7 cellular contexts compared by ENCODE assay signal in the genomic region with DNA sequence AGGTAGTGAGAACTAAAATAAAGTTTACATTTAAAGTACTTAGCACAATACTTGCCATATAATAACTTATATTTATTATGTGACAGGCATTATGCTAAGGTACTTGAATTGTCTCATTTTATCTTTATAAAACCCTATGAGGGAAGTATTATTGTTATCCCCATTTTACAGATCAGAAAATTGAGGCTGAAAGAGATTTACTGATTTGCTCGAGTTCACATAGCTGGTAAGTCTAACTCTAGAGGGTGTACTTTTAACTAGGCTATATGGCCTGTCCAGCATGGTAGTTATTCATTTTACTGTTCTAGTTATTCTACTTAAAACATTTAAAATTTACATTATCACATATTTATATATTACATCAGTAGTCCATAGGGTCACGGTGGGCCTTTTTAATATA.
"Had no signal": no experiment of that assay in that cellular context is flagged by ENCODE, and none has a peak within 500 bp of the region (broad histone marks: within the 10 kb centered on the region; RNA-seq: fewer than 3 reads in every experiment).

No MANE protein-coding gene starts in this region.

- DNase-seq: GDM1, GF-D8 had no signal

- ATAC-seq: GM12878 had no signal

- H3K4me3 ChIP-seq: GM12878 had no signal

- FAIRE-seq: GM12878, GM12891, GM12892, GM18507, GM19239 had no signal
